Comparison of ENCODE assay signal across 17 cellular contexts in genomic region chr5:14240366-14240765, GRCh38.
DNase-seq lines count a peak whose midpoint lies in the region; ATAC-seq lines count a peak whose summit lies in the region.
"Had no signal": no experiment of that assay in that cellular context is flagged by ENCODE, and none has a peak within 500 bp of the region (broad histone marks: within the 10 kb centered on the region; RNA-seq: fewer than 3 reads in every experiment).

No MANE protein-coding gene starts in this region.

- DNase-seq in NCI-H2107 treated with DMSO at 0.1 percent for 48 hours (lab: John Stamatoyannopoulos, UW; ENCODE audit: unreplicated experiment) (peak; percentile 25), NCI-H2107 (lab: John Stamatoyannopoulos, UW) (no peak), SJCRH30 (peak; percentile 31 to 75), fibroblast of peridontal ligament (ENCODE audit: extremely low read depth) (peak; percentile 92), COLO829 (ENCODE audit: low spot score) (no peak)
- DNase-seq: activated CD4-positive, alpha-beta T cell treated with anti-CD3 and anti-CD28 coated beads, Interleukin-2, amount 50 U/mL, for 1 hour; body of pancreas; endodermal cell; hypothalamus; left ventricle myocardium superior; NCI-H226; small intestine had no signal

- ATAC-seq in HG02870 (IDR thresholded peaks at IDR 0.05; ENCODE audit: unreplicated experiment) = no peak
- ATAC-seq in HG03196 (IDR thresholded peaks at IDR 0.05; ENCODE audit: unreplicated experiment) = no peak
- ATAC-seq: body of pancreas, left ventricle myocardium superior had no signal

- 54% methylated on average over 2 of the region's 2 CpGs for WGBS in urinary bladder

- H3K36me3 ChIP-seq in SJCRH30 (no peaks in the 10 kb centered on the region), urinary bladder (ENCODE audit: insufficient read depth) (no peaks in the 10 kb centered on the region)
- H3K36me3 ChIP-seq: suprapubic skin had no signal

- no peaks in the 10 kb centered on the region for H3K9me3 ChIP-seq in SJCRH30 (replicated peaks)
- H3K9me3 ChIP-seq: body of pancreas, suprapubic skin had no signal

- H3K27ac ChIP-seq in SJCRH30 (no peak overlapping the region), urinary bladder (ENCODE audit: low read depth) (peak overlapping the region; percentile 57)
- H3K27ac ChIP-seq: 22Rv1, body of pancreas, suprapubic skin had no signal

- H3K4me3 ChIP-seq in SJCRH30 (no peak overlapping the region), urinary bladder (ENCODE audit: low read depth, low read length) (no peak overlapping the region)
- H3K4me3 ChIP-seq: body of pancreas, suprapubic skin had no signal

- H3K27me3 ChIP-seq in SJCRH30 = no peaks in the 10 kb centered on the region
- H3K27me3 ChIP-seq: body of pancreas, suprapubic skin had no signal

- H3K4me1 ChIP-seq in SJCRH30 = peaks cover 44% of the 10 kb centered on the region
- no peaks in the 10 kb centered on the region for H3K4me1 ChIP-seq in urinary bladder (ENCODE audit: insufficient read depth)
- H3K4me1 ChIP-seq: body of pancreas had no signal

Comparison
In these comparisons a context has a peak if more than half of its experiments do, and no peak if none do; other contexts are left out.
1. DNase-seq: peak in NCI-H2107 treated with DMSO at 0.1 percent for 48 hours (single experiment), SJCRH30 (2 of 2) and fibroblast of peridontal ligament (single experiment); none in NCI-H2107 (single experiment) and COLO829 (single experiment).